ENCODE assay signal across 8 cellular contexts in the genomic region with DNA sequence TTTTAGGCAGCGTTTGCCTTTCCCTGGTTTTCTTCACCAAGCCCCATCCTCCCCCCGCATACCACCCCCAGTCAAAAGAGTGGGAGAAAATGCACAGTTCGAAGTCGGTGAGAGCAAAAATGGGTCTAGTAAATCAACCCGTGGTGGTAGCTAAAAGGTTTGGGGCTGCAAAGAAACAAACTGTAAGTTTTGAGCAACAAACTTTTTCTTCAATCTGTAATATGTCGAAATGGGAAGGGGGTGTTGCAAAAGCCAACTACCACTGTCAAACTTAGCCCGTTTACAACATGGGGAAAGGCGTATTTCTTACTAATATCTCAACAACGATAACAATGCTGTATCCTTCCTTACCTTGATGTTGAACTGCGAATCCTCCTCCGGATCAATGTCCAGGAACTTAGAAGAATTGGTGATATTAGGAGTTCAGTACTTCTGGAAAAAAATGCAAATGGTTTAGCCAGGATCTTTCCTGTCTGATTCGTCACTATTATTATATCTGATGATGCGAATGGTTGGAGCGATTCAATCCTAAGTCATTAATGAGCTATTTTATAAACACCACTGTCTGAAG. TPM values are rescaled to one million over a fixed set of nuclear protein-coding genes. Genes with fewer than 3 reads are reported as not detected.
A peak's percentile ranks its signal among the peaks of the same experiment; 100 is the strongest.
DNase-seq lines count a peak whose midpoint lies in the region; ATAC-seq, FAIRE-seq and TF ChIP-seq lines count a peak whose summit lies in the region.

No MANE protein-coding gene starts in this region.

- H3K27me3 Mint-ChIP-seq in CD4-positive, alpha-beta memory T cell: peaks cover 36 to 41% of the 10 kb centered on the region in 2 donors

- peaks cover 49% of the 10 kb centered on the region for H3K4me1 ChIP-seq in CD4-positive, alpha-beta memory T cell (ENCODE audit: insufficient read depth, low read length)
- peaks cover 23 to 49% of the 10 kb centered on the region in 2 donors for H3K4me1 ChIP-seq in adrenal gland (replicated peaks in 1 of 2)
- peaks cover 47% of the 10 kb centered on the region for H3K4me1 ChIP-seq in HepG2 (ENCODE audit: insufficient read depth, low read length)
- H3K4me1 ChIP-seq in upper lobe of right lung: peaks cover 41% of the 10 kb centered on the region

- H3K4me1 Mint-ChIP-seq in CD4-positive, alpha-beta memory T cell: peaks cover 21 to 48% (median 33%) of the 10 kb centered on the region in 4 donors

- in situ Hi-C loops in HepG2 (cut with HindIII; ENCODE audit: extremely low pct_ligation_motif_present, low pct_unique_long_range_greater_than_20kb): no loop called here

- peak overlapping the region; percentile 70 for H3K9ac ChIP-seq in HepG2 (ENCODE audit: insufficient read depth, low read depth, low read length)

- no peak for ATAC-seq in HepG2
- no peak for ATAC-seq in upper lobe of right lung

- H3K4me3 ChIP-seq in CD4-positive, alpha-beta memory T cell (ENCODE audit: low read length in 2 of 2): peak overlapping the region; percentile 60 to 73
- peak overlapping the region; percentile 80 for H3K4me3 ChIP-seq in Jurkat, Clone E6-1 (ENCODE audit: low read length)
- peak overlapping the region in 2 of 4 donors; percentile 78 to 79 for H3K4me3 ChIP-seq in adrenal gland
- H3K4me3 ChIP-seq in HepG2 (replicated peaks in 1 of 3; ENCODE audit: insufficient read depth in 1 of 3, low read depth in 2 of 3, low read length in 3 of 3): peak overlapping the region; percentile 67 to 90 (median 68)
- H3K4me3 ChIP-seq in upper lobe of right lung: peak overlapping the region; percentile 95

- H3K9me3 ChIP-seq in CD4-positive, alpha-beta memory T cell (ENCODE audit: control insufficient read depth in 1 of 2, low read length in 2 of 2): peaks cover 0 to 5% of the 10 kb centered on the region in 2 donors
- no peaks in the 10 kb centered on the region for H3K9me3 ChIP-seq in adrenal gland (replicated peaks in 1 of 3)
- H3K9me3 ChIP-seq in HepG2 (ENCODE audit: low read length): no peaks in the 10 kb centered on the region
- H3K9me3 ChIP-seq in upper lobe of right lung: no peaks in the 10 kb centered on the region

- peak in 2 of 5 donors; percentile 15 to 25 for DNase-seq in CD4-positive, alpha-beta memory T cell
- no peak for DNase-seq in Jurkat, Clone E6-1 (ENCODE audit: low read depth, low spot score)
- DNase-seq in adrenal gland (no peak), HepG2 (ENCODE audit: low spot score) (no peak), upper lobe of right lung (no peak), NCI-H1092 (lab: John Stamatoyannopoulos, UW) (no peak), NCI-H187 treated with DMSO at 0.1 percent for 48 hours (lab: John Stamatoyannopoulos, UW) (no peak), NCI-H2227 treated with DMSO at 0.1 percent for 48 hours (lab: John Stamatoyannopoulos, UW) (no peak)

- H4K20me1 ChIP-seq in HepG2 (ENCODE audit: insufficient read depth, low read length): no peaks in the 10 kb centered on the region

- CTCF ChIA-PET in CD4-positive, alpha-beta memory T cell (lab: Charles Lee; ENCODE audit: partially characterized antibody): no interaction called here
- CTCF ChIA-PET in HepG2 (lab: Yijun Ruan, JAX; ENCODE audit: low intra/inter-chr PET ratio, low total read pairs): no interaction called here

- peaks cover 62% of the 10 kb centered on the region for H3K27me3 ChIP-seq in CD4-positive, alpha-beta memory T cell (ENCODE audit: insufficient read depth, low read length)
- H3K27me3 ChIP-seq in adrenal gland (peaks cover 50% of the 10 kb centered on the region), HepG2 (ENCODE audit: control insufficient read depth in 1 of 2, insufficient read depth in 2 of 2, low read length in 2 of 2) (peaks cover 7 to 67% of the 10 kb centered on the region in 2 experiments; a peak in 4 of 5 replicates), upper lobe of right lung (peaks cover 76% of the 10 kb centered on the region)

- H3K4me2 ChIP-seq in HepG2 (ENCODE audit: low read depth, low read length): peak overlapping the region; percentile 99

- H3K27ac Mint-ChIP-seq in CD4-positive, alpha-beta memory T cell: peak overlapping the region in 5 of 7 donors; percentile 48 to 89 (median 68)

- H2AFZ ChIP-seq in HepG2 (ENCODE audit: low read length): peak overlapping the region; percentile 99

- TF ChIP-seq CTCF in adrenal gland (IDR thresholded peaks at IDR 0.05): no peak
- no peak for TF ChIP-seq CTCF in HepG2 (CRISPR knock-in tag; IDR thresholded peaks at IDR 0.05)
- no peak for TF ChIP-seq CTCF in upper lobe of right lung (IDR thresholded peaks at IDR 0.05)

- intact Hi-C loops in CD4-positive, alpha-beta memory T cell (cut with micrococcal nuclease): no loop called here
- intact Hi-C loops in adrenal gland (cut with DNase I) (no loop called here), HepG2 (cut with micrococcal nuclease; ENCODE audit: unreplicated experiment) (loop anchor here (5.0 kb wide), 1 partner anchor 438 kb away; no protein-coding TSS in a partner anchor), upper lobe of right lung (cut with DNase I) (no loop called here)

- TF ChIP-seq RAD21 in HepG2 (CRISPR knock-in tag; IDR thresholded peaks at IDR 0.05): no peak

- FAIRE-seq in HepG2 (lab: Jason Lieb, UNC): no peak

- H3K79me2 ChIP-seq in HepG2 (ENCODE audit: insufficient read depth, low read length): no peaks in the 10 kb centered on the region

- TSS peak; percentile 79 for BruUV-seq in HepG2 (replicated peaks; lab: Mats Ljungman, UMichigan)

- TF ChIP-seq POLR2A in adrenal gland (IDR thresholded peaks at IDR 0.05) (peak in 1 of 2 donors; percentile 2), HepG2 (IDR thresholded peaks at IDR 0.05; ENCODE audit: insufficient read depth in 1 of 2, low read depth in 2 of 2, low read length in 2 of 2) (no peak)

- peaks cover 0 to 28% (median 17%) of the 10 kb centered on the region in 8 donors for H3K9me3 Mint-ChIP-seq in CD4-positive, alpha-beta memory T cell

- H3K36me3 Mint-ChIP-seq in CD4-positive, alpha-beta memory T cell: peaks cover 0 to 9% of the 10 kb centered on the region in 2 donors

- H3K36me3 ChIP-seq in CD4-positive, alpha-beta memory T cell (ENCODE audit: insufficient read depth, low read length): no peaks in the 10 kb centered on the region
- H3K36me3 ChIP-seq in adrenal gland (replicated peaks in 1 of 2) (no peaks in the 10 kb centered on the region), HepG2 (replicated peaks in 1 of 2; ENCODE audit: control insufficient read depth in 1 of 2, insufficient read depth in 2 of 2, low read length in 2 of 2) (no peaks in the 10 kb centered on the region), upper lobe of right lung (no peaks in the 10 kb centered on the region)

- TF ChIP-seq EP300 in HepG2 (IDR thresholded peaks at IDR 0.05; ENCODE audit: low read depth in 2 of 2, low read length in 2 of 2) (no peak), HepG2 (CRISPR knock-in tag; IDR thresholded peaks at IDR 0.05; ENCODE audit: borderline replicate concordance) (no peak)

- peak overlapping the region; percentile 90 to 98 (median 96) for H3K4me3 Mint-ChIP-seq in CD4-positive, alpha-beta memory T cell

- POLR2A ChIA-PET in CD4-positive, alpha-beta memory T cell (lab: Charles Lee; ENCODE audit: partially characterized antibody): no interaction called here
- POLR2A ChIA-PET in HepG2 (lab: Yijun Ruan, JAX): interaction anchor here (1.0 kb wide), 1 partner anchor 11 kb away, joined by 6 read pairs; no protein-coding TSS in a partner anchor

- no peak overlapping the region for H3K27ac ChIP-seq in CD4-positive, alpha-beta memory T cell (ENCODE audit: low read depth, low read length)
- H3K27ac ChIP-seq in adrenal gland: peak overlapping the region in 3 of 5 donors; percentile 86 to 92 (median 86)
- H3K27ac ChIP-seq in HepG2 (ENCODE audit: extremely low read length, insufficient read depth, low read length): peak overlapping the region; percentile 72
- H3K27ac ChIP-seq in upper lobe of right lung: no peak overlapping the region

- WGBS in adrenal gland, 4 donors: 12 to 14% (median 13%) methylated on average over 14 of the region's 14 CpGs
- 17% methylated on average over 14 of the region's 14 CpGs for WGBS in HepG2 (ENCODE audit: low lambda C conversion rate)

TF ChIP-seq in HepG2, 621 proteins besides CTCF, POLR2A, EP300 and RAD21 (continues in another document):
- 0 out of 2 replicates have a peak, but pooled peaks have one; percentile 46 for TF ChIP-seq EZH2 (conservative IDR thresholded peaks at IDR 0.05; ENCODE audit: low read depth, low read length)

RNA-seq across cellular contexts. Expression of a gene that starts 2.4 kb away (rescaled TPM):
- under 1 TPM in 1 of 2 experiments, not detected in 1; 0.06 TPM for total RNA-seq in CD4-positive, alpha-beta memory T cell
- polyA plus RNA-seq in CD4-positive, alpha-beta memory T cell: not detected
- polyA plus RNA-seq in Jurkat, Clone E6-1 (2012; ENCODE audit: insufficient read depth, insufficient read length): 4.2 TPM
- total RNA-seq in adrenal gland (10 to 100 TPM in 6 of 8 donors, 1 to 10 TPM in 2; 8.9 to 18.3 (median 12.7) TPM), HepG2 (2016; rRNA removed; fragmentation: Illumina TruSeq; extraction: Trizol) (5.2 and 5.5 TPM in 2 replicates), upper lobe of right lung (3.9 TPM)
- polyA plus RNA-seq in adrenal gland (1 to 10 TPM; 5.8 to 6.8 (median 6.4) TPM), HepG2 (2011; rRNA removed) (2.5 and 4.3 TPM in 2 replicates)
- total RNA-seq in HepG2 (2016; cell fraction: cytosol; rRNA removed; fragmentation: Illumina TruSeq; extraction: Trizol; ENCODE audit: low read depth): 33.3 and 40.2 TPM in 2 replicates
- 4.6 and 5.5 TPM in 2 replicates for total RNA-seq in HepG2 (2016; cell fraction: insoluble cytoplasmic fraction; rRNA removed; fragmentation: Illumina TruSeq; extraction: Trizol)
- 10.3 and 11.5 TPM in 2 replicates for total RNA-seq in HepG2 (2016; cell fraction: membrane; rRNA removed; fragmentation: Illumina TruSeq; extraction: Trizol)
- 14.8 and 18.4 TPM in 2 replicates for total RNA-seq in HepG2 (2016; cell fraction: nucleus; rRNA removed; fragmentation: Illumina TruSeq; extraction: Trizol)
- 1.4 and 1.8 TPM in 2 replicates for polyA plus RNA-seq in HepG2 (2011; cell fraction: cytosol; rRNA removed)
- 10.0 and 10.6 TPM in 2 replicates for polyA plus RNA-seq in HepG2 (2011; cell fraction: nucleus; rRNA removed)
- 2.3 and 3.7 TPM in 2 replicates for polyA plus RNA-seq in HepG2 (2012)
- polyA plus RNA-seq in HepG2 (2016; cell fraction: cytosol; fragmentation: Illumina TruSeq; extraction: Trizol; ENCODE audit: low read depth): 0.33 and 0.40 TPM in 2 replicates
- polyA plus RNA-seq in HepG2 (2016; cell fraction: insoluble cytoplasmic fraction; fragmentation: Illumina TruSeq; extraction: Trizol; ENCODE audit: low read depth): 6.6 and 7.2 TPM in 2 replicates
- polyA plus RNA-seq in HepG2 (2016; cell fraction: membrane; fragmentation: Illumina TruSeq; extraction: Trizol; ENCODE audit: low read depth): 1.7 and 1.9 TPM in 2 replicates
- 12.5 and 13.9 TPM in 2 replicates for polyA plus RNA-seq in HepG2 (2016; cell fraction: nucleus; fragmentation: Illumina TruSeq; extraction: Trizol; ENCODE audit: insufficient read depth, low read depth)
- polyA minus RNA-seq in HepG2 (2011; rRNA and poly(A)+ RNA removed; ENCODE audit: low replicate concordance): 4.6 and 7.1 TPM in 2 replicates
- polyA minus RNA-seq in HepG2 (2011; cell fraction: cytosol; rRNA and poly(A)+ RNA removed): 2.8 and 3.7 TPM in 2 replicates
- 19.8 and 22.8 TPM in 2 replicates for polyA minus RNA-seq in HepG2 (2011; cell fraction: nucleus; rRNA and poly(A)+ RNA removed)

Comparison
In these comparisons a context has a peak if more than half of its experiments do, and no peak if none do; other contexts are left out.
1. H3K27ac ChIP-seq: peak in adrenal gland (3 of 5) and HepG2 (single experiment); none in CD4-positive, alpha-beta memory T cell (single experiment) and upper lobe of right lung (single experiment).